10 cellular contexts compared by ENCODE assay signal in the genomic region with DNA sequence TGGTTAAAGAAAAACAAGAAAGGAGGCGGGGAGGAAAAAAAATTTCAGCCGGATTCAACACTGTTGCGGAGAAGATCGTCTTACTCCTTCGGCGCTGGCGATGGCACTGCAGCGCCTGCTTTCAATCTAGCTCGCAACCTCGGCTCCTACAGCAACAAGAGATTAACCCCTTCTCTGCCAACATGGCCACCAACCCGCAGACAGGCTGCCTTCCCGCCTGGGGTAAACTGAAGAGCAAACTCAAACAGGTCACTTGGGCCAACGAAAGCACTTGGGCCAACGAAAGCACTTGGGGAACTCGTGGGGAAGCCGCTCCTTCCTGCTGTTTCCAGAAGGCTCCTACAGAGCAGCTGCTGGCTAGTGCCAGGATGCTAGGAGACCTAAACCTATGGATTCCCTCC.
DNase-seq lines count a peak whose midpoint lies in the region; ATAC-seq and TF ChIP-seq lines count a peak whose summit lies in the region.
"Had no signal": no experiment of that assay in that cellular context is flagged by ENCODE, and none has a peak within 500 bp of the region (broad histone marks: within the 10 kb centered on the region; RNA-seq: fewer than 3 reads in every experiment).

No MANE protein-coding gene starts in this region.

- H3K27me3 ChIP-seq in iPS DF 6.9 (ENCODE audit: control insufficient read depth, insufficient read depth, low read length): no peaks in the 10 kb centered on the region
- peaks cover 0 to 34% (median 0%) of the 10 kb centered on the region in 3 donors for H3K27me3 ChIP-seq in psoas muscle (ENCODE audit: insufficient read depth in 3 of 3, low read length in 2 of 3)
- H3K27me3 ChIP-seq in SJCRH30: no peaks in the 10 kb centered on the region

- H3K4me3 ChIP-seq in cardiac fibroblast (replicated peaks in 1 of 2; ENCODE audit: low read depth in 2 of 2, low read length in 2 of 2): peak overlapping the region; percentile 19 to 49
- no peak overlapping the region for H3K4me3 ChIP-seq in iPS DF 6.9 (ENCODE audit: low read length)
- H3K4me3 ChIP-seq in psoas muscle: peak overlapping the region; percentile 48
- no peak overlapping the region for H3K4me3 ChIP-seq in SJCRH30

- DNase-seq in DMS114 treated with DMSO at 0.1 percent for 48 hours (lab: John Stamatoyannopoulos, UW; ENCODE audit: unreplicated experiment): peak; percentile 18
- DNase-seq in cardiac fibroblast (ENCODE audit: low read depth in 2 of 2): peak; percentile 11 to 66
- peak; percentile 29 for DNase-seq in iPS DF 6.9 (ENCODE audit: low read depth, low spot score)
- DNase-seq in psoas muscle: peak in 1 of 2 donors; percentile 16
- no peak for DNase-seq in SJCRH30
- DNase-seq in NCI-H2029 (lab: John Stamatoyannopoulos, UW): no peak
- DNase-seq: erythroblast, NCI-H2171 treated with DMSO at 0.1 percent for 48 hours had no signal

- intact Hi-C loops in psoas muscle (cut with DNase I): loop anchor here in 1 of 2 donors (10.0 kb wide), 1 partner anchor 281 kb away; no protein-coding TSS in a partner anchor

- TF ChIP-seq CTCF in cardiac fibroblast (IDR thresholded peaks at IDR 0.05; ENCODE audit: low read depth, low read length) (no peak), psoas muscle (IDR thresholded peaks at IDR 0.05) (no peak)

- no peaks in the 10 kb centered on the region for H3K9me3 ChIP-seq in iPS DF 6.9 (ENCODE audit: control insufficient read depth, insufficient read depth, low read length)
- H3K9me3 ChIP-seq in psoas muscle: no peaks in the 10 kb centered on the region
- 0 out of 2 replicates have a peak, but pooled peaks cover 6% of the 10 kb centered on the region for H3K9me3 ChIP-seq in SJCRH30 (replicated peaks)

- WGBS in iPS DF 6.9 (ENCODE audit: insufficient coverage, insufficient read length): no CpG with 5 or more reads among the region's 16 CpGs
- 19 to 30% (median 30%) methylated on average over 16 of the region's 16 CpGs for WGBS in psoas muscle, 3 donors

- ATAC-seq in psoas muscle: peak in 2 of 4 donors; percentile 57 to 62
- ATAC-seq in GM19395 (IDR thresholded peaks at IDR 0.05; ENCODE audit: unreplicated experiment): no peak
- no peak for ATAC-seq in HG02938 (IDR thresholded peaks at IDR 0.05; ENCODE audit: unreplicated experiment)

- no peak overlapping the region for H3K27ac ChIP-seq in iPS DF 6.9 (ENCODE audit: low read length)
- no peak overlapping the region for H3K27ac ChIP-seq in psoas muscle
- H3K27ac ChIP-seq in SJCRH30: no peak overlapping the region

- no peaks in the 10 kb centered on the region for H3K36me3 ChIP-seq in iPS DF 6.9 (ENCODE audit: control insufficient read depth, insufficient read depth, low read length)
- H3K36me3 ChIP-seq in psoas muscle (ENCODE audit: insufficient read depth in 1 of 2, low read depth in 1 of 2): no peaks in the 10 kb centered on the region
- no peaks in the 10 kb centered on the region for H3K36me3 ChIP-seq in SJCRH30

- H3K4me1 ChIP-seq in iPS DF 6.9 (ENCODE audit: control insufficient read depth, insufficient read depth, low read length) (no peaks in the 10 kb centered on the region; the same call in 1 of the 2 replicates), psoas muscle (peaks cover 13% of the 10 kb centered on the region), SJCRH30 (no peaks in the 10 kb centered on the region)

Comparison
In these comparisons a context has a peak if more than half of its experiments do, and no peak if none do; other contexts are left out.
1. DNase-seq: peak in DMS114 treated with DMSO at 0.1 percent for 48 hours (single experiment), cardiac fibroblast (2 of 2) and iPS DF 6.9 (single experiment); none in SJCRH30 (0 of 2) and NCI-H2029 (single experiment).
2. H3K4me3 ChIP-seq: peak in cardiac fibroblast (2 of 2) and psoas muscle (single experiment); none in iPS DF 6.9 (single experiment) and SJCRH30 (single experiment).